Comparison of ENCODE assay signal across 11 cellular contexts in the genomic region with DNA sequence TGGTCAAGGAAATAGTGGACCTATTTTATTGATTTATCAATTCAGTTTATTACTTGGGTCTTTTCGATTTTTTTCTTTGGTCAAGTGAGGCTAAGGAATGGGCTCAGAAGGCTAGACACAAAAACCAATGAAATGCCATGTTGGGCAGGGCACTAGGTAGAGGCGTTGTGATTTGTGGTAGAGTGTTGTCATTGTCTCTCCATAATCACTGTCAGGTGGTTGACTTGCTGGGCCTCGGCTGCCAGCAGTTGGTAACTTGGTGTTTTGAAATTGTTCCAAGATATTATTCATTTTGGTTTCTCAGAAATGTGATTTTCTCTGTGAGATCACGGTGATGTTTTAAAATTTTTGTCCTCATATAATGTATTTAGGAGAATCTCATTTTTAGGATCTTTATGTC.
A peak's percentile ranks its signal among the peaks of the same experiment; 100 is the strongest.
DNase-seq lines count a peak whose midpoint lies in the region; ATAC-seq, FAIRE-seq and TF ChIP-seq lines count a peak whose summit lies in the region.
"Had no signal": no experiment of that assay in that cellular context is flagged by ENCODE, and none has a peak within 500 bp of the region (broad histone marks: within the 10 kb centered on the region; RNA-seq: fewer than 3 reads in every experiment).

No MANE protein-coding gene starts in this region.

- no peak for TF ChIP-seq POLR2A in right lobe of liver (IDR thresholded peaks at IDR 0.05)

- WGBS in right lobe of liver (ENCODE audit: insufficient coverage, low coverage, low lambda C conversion rate, missing lambda C conversion rate): 69% methylated on average over 4 of the region's 4 CpGs

- TF ChIP-seq CTCF in astrocyte of the spinal cord (IDR thresholded peaks at IDR 0.05; ENCODE audit: low read depth, low read length) (no peak), right lobe of liver (IDR thresholded peaks at IDR 0.05) (no peak)

- peak overlapping the region; percentile 57 for H3K4me3 ChIP-seq in astrocyte of the spinal cord (ENCODE audit: low read depth, low read length)
- peak overlapping the region in 1 of 3 donors; percentile 1 for H3K4me3 ChIP-seq in right lobe of liver
- peak overlapping the region; percentile 63 to 85 (median 70) for H3K4me3 ChIP-seq in subcutaneous abdominal adipose tissue (ENCODE audit: low read depth in 1 of 5, low read length in 5 of 5)
- H3K4me3 ChIP-seq: SJSA1 had no signal

- H3K4me1 ChIP-seq in right lobe of liver (peaks cover 0 to 15% (median 6%) of the 10 kb centered on the region in 4 donors), subcutaneous abdominal adipose tissue (ENCODE audit: control insufficient read depth in 5 of 5, insufficient read depth in 5 of 5, low read length in 5 of 5) (peaks cover 21 to 79% (median 60%) of the 10 kb centered on the region in 5 donors)

- H3K27ac ChIP-seq in right lobe of liver (peak overlapping the region in 2 of 3 donors; percentile 17 to 78), subcutaneous abdominal adipose tissue (ENCODE audit: low read depth, low read length) (peak overlapping the region; percentile 77)
- H3K27ac ChIP-seq: SJSA1 had no signal

- no peaks in the 10 kb centered on the region for H3K9me3 ChIP-seq in right lobe of liver
- H3K9me3 ChIP-seq in subcutaneous abdominal adipose tissue (ENCODE audit: control insufficient read depth in 5 of 5, low read length in 5 of 5): no peaks in the 10 kb centered on the region
- H3K9me3 ChIP-seq: SJSA1 had no signal

- H3K27me3 ChIP-seq in right lobe of liver: no peaks in the 10 kb centered on the region
- H3K27me3 ChIP-seq in subcutaneous abdominal adipose tissue (ENCODE audit: control insufficient read depth in 5 of 5, insufficient read depth in 4 of 5, low read length in 5 of 5): no peaks in the 10 kb centered on the region
- H3K27me3 ChIP-seq: SJSA1 had no signal

- H3K36me3 ChIP-seq in right lobe of liver (peaks cover 0 to under 1% (median 0%) of the 10 kb centered on the region in 4 donors), subcutaneous abdominal adipose tissue (ENCODE audit: control insufficient read depth in 5 of 5, insufficient read depth in 5 of 5, low read length in 5 of 5) (no peaks in the 10 kb centered on the region)

- no peak for DNase-seq in GM19239 (ENCODE audit: insufficient read length, low spot score)
- DNase-seq in astrocyte of the spinal cord (ENCODE audit: low read depth, low spot score): no peak
- no peak for DNase-seq in right lobe of liver
- no peak for DNase-seq in NCI-H1436 (lab: John Stamatoyannopoulos, UW)
- no peak for DNase-seq in stimulated activated CD4-positive, alpha-beta T cell treated with anti-CD3 and anti-CD28 coated beads, Interleukin-15, amount 100 ng/mL, for 24 hours
- no peak for DNase-seq in DMS153 (lab: John Stamatoyannopoulos, UW)
- DNase-seq: immature natural killer cell; stimulated activated naive CD8-positive, alpha-beta T cell treated with anti-CD3 and anti-CD28 coated beads, Interleukin-15, amount 100 ng/mL, for 72 hours had no signal

- H3K9ac ChIP-seq in subcutaneous abdominal adipose tissue (ENCODE audit: low read length in 5 of 5): peak overlapping the region in 4 of 5 donors; percentile 18 to 58 (median 42)

- intact Hi-C loops in right lobe of liver (cut with DNase I): no loop called here

- FAIRE-seq in GM19239 (lab: Jason Lieb, UNC): peak; percentile 48

- in situ Hi-C loops in astrocyte of the spinal cord (cut with HindIII; ENCODE audit: low sequenced_read_pairs): no loop called here

- ATAC-seq in right lobe of liver (no peak), HG02759 (IDR thresholded peaks at IDR 0.05; ENCODE audit: unreplicated experiment) (no peak)
- ATAC-seq: stimulated activated naive CD8-positive, alpha-beta T cell treated with anti-CD3 and anti-CD28 coated beads, Interleukin-15, amount 100 ng/mL, for 72 hours had no signal
